ENCODE assay signal across 1 cellular context in genomic region chr6:139175389-139175788, GRCh38.
TF ChIP-seq lines count a peak whose summit lies in the region.

No MANE protein-coding gene starts in this region.

TF ChIP-seq in GM12878, 131 proteins besides CTCF, POLR2A, EP300 and RAD21 (continued from another document):
- TF ChIP-seq SRF (IDR thresholded peaks at IDR 0.05; ENCODE audit: low read depth in 2 of 2, low read length in 2 of 2), result no peak
- no peak for TF ChIP-seq RB1 (IDR thresholded peaks at IDR 0.05; ENCODE audit: borderline replicate concordance)
- TF ChIP-seq, protein P1, sequence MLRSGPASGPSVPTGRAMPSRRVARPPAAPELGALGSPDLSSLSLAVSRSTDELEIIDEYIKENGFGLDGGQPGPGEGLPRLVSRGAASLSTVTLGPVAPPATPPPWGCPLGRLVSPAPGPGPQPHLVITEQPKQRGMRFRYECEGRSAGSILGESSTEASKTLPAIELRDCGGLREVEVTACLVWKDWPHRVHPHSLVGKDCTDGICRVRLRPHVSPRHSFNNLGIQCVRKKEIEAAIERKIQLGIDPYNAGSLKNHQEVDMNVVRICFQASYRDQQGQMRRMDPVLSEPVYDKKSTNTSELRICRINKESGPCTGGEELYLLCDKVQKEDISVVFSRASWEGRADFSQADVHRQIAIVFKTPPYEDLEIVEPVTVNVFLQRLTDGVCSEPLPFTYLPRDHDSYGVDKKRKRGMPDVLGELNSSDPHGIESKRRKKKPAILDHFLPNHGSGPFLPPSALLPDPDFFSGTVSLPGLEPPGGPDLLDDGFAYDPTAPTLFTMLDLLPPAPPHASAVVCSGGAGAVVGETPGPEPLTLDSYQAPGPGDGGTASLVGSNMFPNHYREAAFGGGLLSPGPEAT (IDR thresholded peaks at IDR 0.05; ENCODE audit: low read depth), result peak; percentile 41; the same call in 1 of the 2 replicates
- no peak for TF ChIP-seq ASH2L (IDR thresholded peaks at IDR 0.05; ENCODE audit: borderline replicate concordance, low read depth)
- no peak for TF ChIP-seq SMARCA5 (IDR thresholded peaks at IDR 0.05)
- TF ChIP-seq NR2C1 (IDR thresholded peaks at IDR 0.05), result no peak
- TF ChIP-seq NFIC (IDR thresholded peaks at IDR 0.05; ENCODE audit: low read depth, low read length), result 0 out of 2 replicates have a peak, but pooled peaks have one; percentile 33
- no peak for TF ChIP-seq BACH1 (IDR thresholded peaks at IDR 0.05; ENCODE audit: borderline replicate concordance)
- no peak for TF ChIP-seq RELA (IDR thresholded peaks at IDR 0.05; ENCODE audit: borderline replicate concordance, partially characterized antibody)
- no peak for TF ChIP-seq REST (IDR thresholded peaks at IDR 0.05; ENCODE audit: low read depth, low read length)
- peak; percentile 58; the same call in 1 of the 2 replicates for TF ChIP-seq DPF2 (IDR thresholded peaks at IDR 0.05)
- TF ChIP-seq CEBPB (IDR thresholded peaks at IDR 0.05; ENCODE audit: borderline replicate concordance in 1 of 2, low read depth in 2 of 2, low read length in 2 of 2), result no peak
- 0 out of 2 replicates have a peak, but pooled peaks have one; percentile 22 for TF ChIP-seq GATAD2B (conservative IDR thresholded peaks at IDR 0.05; ENCODE audit: low read depth)
- TF ChIP-seq, protein P2, sequence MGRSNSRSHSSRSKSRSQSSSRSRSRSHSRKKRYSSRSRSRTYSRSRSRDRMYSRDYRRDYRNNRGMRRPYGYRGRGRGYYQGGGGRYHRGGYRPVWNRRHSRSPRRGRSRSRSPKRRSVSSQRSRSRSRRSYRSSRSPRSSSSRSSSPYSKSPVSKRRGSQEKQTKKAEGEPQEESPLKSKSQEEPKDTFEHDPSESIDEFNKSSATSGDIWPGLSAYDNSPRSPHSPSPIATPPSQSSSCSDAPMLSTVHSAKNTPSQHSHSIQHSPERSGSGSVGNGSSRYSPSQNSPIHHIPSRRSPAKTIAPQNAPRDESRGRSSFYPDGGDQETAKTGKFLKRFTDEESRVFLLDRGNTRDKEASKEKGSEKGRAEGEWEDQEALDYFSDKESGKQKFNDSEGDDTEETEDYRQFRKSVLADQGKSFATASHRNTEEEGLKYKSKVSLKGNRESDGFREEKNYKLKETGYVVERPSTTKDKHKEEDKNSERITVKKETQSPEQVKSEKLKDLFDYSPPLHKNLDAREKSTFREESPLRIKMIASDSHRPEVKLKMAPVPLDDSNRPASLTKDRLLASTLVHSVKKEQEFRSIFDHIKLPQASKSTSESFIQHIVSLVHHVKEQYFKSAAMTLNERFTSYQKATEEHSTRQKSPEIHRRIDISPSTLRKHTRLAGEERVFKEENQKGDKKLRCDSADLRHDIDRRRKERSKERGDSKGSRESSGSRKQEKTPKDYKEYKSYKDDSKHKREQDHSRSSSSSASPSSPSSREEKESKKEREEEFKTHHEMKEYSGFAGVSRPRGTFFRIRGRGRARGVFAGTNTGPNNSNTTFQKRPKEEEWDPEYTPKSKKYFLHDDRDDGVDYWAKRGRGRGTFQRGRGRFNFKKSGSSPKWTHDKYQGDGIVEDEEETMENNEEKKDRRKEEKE (IDR thresholded peaks at IDR 0.05), result no peak
- TF ChIP-seq SMC3 (IDR thresholded peaks at IDR 0.05; ENCODE audit: borderline replicate concordance, low read length), result no peak
- no peak for TF ChIP-seq HDAC6 (IDR thresholded peaks at IDR 0.05; ENCODE audit: unreplicated experiment)
- no peak for TF ChIP-seq KLF5 (IDR thresholded peaks at IDR 0.05; ENCODE audit: partially characterized antibody)
- peak; percentile 79 to 86 for TF ChIP-seq IKZF2 (IDR thresholded peaks at IDR 0.05)
- peak; percentile 22; the same call in 1 of the 2 replicates for TF ChIP-seq RUNX3 (IDR thresholded peaks at IDR 0.05; ENCODE audit: low read length)
- TF ChIP-seq NRF1 (conservative IDR thresholded peaks at IDR 0.05; ENCODE audit: low read depth, low read length), result no peak
- TF ChIP-seq PAX8 (IDR thresholded peaks at IDR 0.05), result no peak
- no peak for TF ChIP-seq HDGF (IDR thresholded peaks at IDR 0.05)
- 0 out of 2 replicates have a peak, but pooled peaks have one; percentile 20 for TF ChIP-seq EED (IDR thresholded peaks at IDR 0.05; ENCODE audit: low read depth)
- TF ChIP-seq BMI1 (IDR thresholded peaks at IDR 0.05; ENCODE audit: borderline replicate concordance), result no peak
- TF ChIP-seq IKZF1 (conservative IDR thresholded peaks at IDR 0.05), result peak; percentile 77
- TF ChIP-seq, protein P3, sequence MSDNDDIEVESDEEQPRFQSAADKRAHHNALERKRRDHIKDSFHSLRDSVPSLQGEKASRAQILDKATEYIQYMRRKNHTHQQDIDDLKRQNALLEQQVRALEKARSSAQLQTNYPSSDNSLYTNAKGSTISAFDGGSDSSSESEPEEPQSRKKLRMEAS (IDR thresholded peaks at IDR 0.05; ENCODE audit: low read depth, low read length), result no peak
- no peak for TF ChIP-seq EZH2 (IDR thresholded peaks at IDR 0.05; ENCODE audit: borderline replicate concordance, control insufficient read depth, low read depth, low read length)
- TF ChIP-seq BCL11A (IDR thresholded peaks at IDR 0.05; ENCODE audit: low read depth, low read length), result no peak
- TF ChIP-seq FOS (IDR thresholded peaks at IDR 0.05; ENCODE audit: borderline replicate concordance, extremely low read depth, insufficient read length), result no peak
- TF ChIP-seq MEF2A (IDR thresholded peaks at IDR 0.05; ENCODE audit: insufficient read depth, low read depth, low read length), result no peak
